Comparison of ENCODE assay signal across 1 cellular context in the genomic region with DNA sequence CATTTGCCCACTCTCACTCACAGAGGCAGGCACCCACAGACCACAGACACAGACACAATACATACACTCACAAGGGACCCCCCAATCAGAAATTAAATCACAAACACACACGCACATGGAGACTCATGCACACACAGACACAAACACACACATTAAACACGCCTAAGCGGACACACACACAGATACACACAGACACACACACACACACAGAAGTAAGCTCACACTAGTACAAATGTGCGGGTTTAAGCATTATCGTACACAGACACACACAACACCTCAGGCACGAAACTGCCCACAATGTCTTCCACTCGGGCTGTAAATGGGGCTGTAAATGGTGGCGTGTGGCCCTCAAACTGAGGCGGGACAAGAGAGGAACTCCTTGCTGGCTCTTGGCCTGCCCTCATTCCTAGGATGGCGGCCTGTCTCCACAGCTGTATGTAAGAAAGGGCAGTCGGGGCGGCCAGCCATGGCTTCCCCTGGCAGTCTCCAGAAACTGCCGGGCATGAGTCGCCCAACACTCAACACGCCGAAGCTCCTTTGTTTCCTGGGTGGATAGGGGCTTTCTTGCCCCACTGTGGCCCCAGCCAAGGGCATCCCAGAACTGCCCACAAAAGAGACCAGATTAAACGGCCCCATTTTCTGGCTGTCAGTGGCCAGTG.
TF ChIP-seq lines count a peak whose summit lies in the region.

No MANE protein-coding gene starts in this region.

TF ChIP-seq in WTC11, 78 proteins besides CTCF, POLR2A, EP300 and RAD21 (continued from another document):
- TF ChIP-seq ZNF423 (CRISPR knock-in tag; IDR thresholded peaks at IDR 0.05) (no peak), ATF1 (CRISPR knock-in tag; IDR thresholded peaks at IDR 0.05) (no peak), ZNF138 (CRISPR knock-in tag; conservative IDR thresholded peaks at IDR 0.05) (no peak), RELA (CRISPR knock-in tag; IDR thresholded peaks at IDR 0.05; ENCODE audit: borderline replicate concordance) (no peak)
- TF ChIP-seq, protein P1, sequence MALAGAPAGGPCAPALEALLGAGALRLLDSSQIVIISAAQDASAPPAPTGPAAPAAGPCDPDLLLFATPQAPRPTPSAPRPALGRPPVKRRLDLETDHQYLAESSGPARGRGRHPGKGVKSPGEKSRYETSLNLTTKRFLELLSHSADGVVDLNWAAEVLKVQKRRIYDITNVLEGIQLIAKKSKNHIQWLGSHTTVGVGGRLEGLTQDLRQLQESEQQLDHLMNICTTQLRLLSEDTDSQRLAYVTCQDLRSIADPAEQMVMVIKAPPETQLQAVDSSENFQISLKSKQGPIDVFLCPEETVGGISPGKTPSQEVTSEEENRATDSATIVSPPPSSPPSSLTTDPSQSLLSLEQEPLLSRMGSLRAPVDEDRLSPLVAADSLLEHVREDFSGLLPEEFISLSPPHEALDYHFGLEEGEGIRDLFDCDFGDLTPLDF (CRISPR knock-in tag; IDR thresholded peaks at IDR 0.05), result no peak
